In the genomic region with DNA sequence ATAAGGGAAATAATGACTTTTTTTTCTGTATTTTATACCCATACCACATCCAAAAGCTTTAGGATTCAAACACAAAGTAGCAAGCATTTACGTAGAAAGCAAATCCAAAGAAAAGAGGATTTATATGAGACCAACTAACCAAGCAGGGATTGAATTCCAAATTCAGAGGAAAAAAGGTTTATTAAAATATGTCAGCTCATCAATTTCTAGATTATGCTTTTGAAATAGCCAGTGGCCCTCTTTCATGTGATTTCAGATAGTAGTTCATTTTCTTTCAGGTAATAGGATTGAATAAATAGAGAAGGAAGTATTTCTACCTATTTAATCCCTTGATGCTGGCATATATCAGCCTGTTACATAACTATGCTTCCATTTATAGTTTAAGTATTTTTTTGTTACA, we compare ENCODE assay signal across 4 cellular contexts.
DNase-seq lines count a peak whose midpoint lies in the region; ATAC-seq, FAIRE-seq and TF ChIP-seq lines count a peak whose summit lies in the region.
"Not testable (repeated sequence)": the region's sequence is repeated elsewhere in the genome, so short reads cannot be mapped to it uniquely, and the experiment has no call there.

No MANE protein-coding gene starts in this region.

- H3K56ac ChIP-seq in IMR-90 (ENCODE audit: extremely low read depth, insufficient read depth, low read length), result not testable (repeated sequence)

- H4K5ac ChIP-seq in IMR-90 (ENCODE audit: low read depth, low read length), result not testable (repeated sequence)

- H2BK120ac ChIP-seq in IMR-90 (ENCODE audit: low read depth, low read length), result not testable (repeated sequence)

- H3K9me3 ChIP-seq in A549; IMR-90 (ENCODE audit: control insufficient read depth, insufficient read depth, low read length): not testable (repeated sequence)
- peaks cover 86% of the 10 kb centered on the region for H3K9me3 ChIP-seq in HepG2 (ENCODE audit: low read length)

- H3K9ac ChIP-seq in IMR-90 (ENCODE audit: low read depth, low read length); HepG2 (ENCODE audit: insufficient read depth, low read depth, low read length): not testable (repeated sequence)

- TF ChIP-seq POLR2A in A549 (IDR thresholded peaks at IDR 0.05; ENCODE audit: low read length); IMR-90 (IDR thresholded peaks at IDR 0.05; ENCODE audit: low read depth, low read length); HepG2 (IDR thresholded peaks at IDR 0.05; ENCODE audit: insufficient read depth in 1 of 2, low read depth in 2 of 2, low read length in 2 of 2): not testable (repeated sequence)

- not testable (repeated sequence) for TF ChIP-seq CTCF in A549 (IDR thresholded peaks at IDR 0.05); IMR-90 (conservative IDR thresholded peaks at IDR 0.05; ENCODE audit: low read depth, low read length); HepG2 (CRISPR knock-in tag; IDR thresholded peaks at IDR 0.05); progenitor cell of endocrine pancreas (IDR thresholded peaks at IDR 0.05; ENCODE audit: unreplicated experiment)

- H3K9me3 Mint-ChIP-seq in progenitor cell of endocrine pancreas (ENCODE audit: low read depth), result not testable (repeated sequence)

- H3K4me3 ChIP-seq in A549; IMR-90 (ENCODE audit: insufficient read depth, low read depth, low read length); HepG2 (replicated peaks in 1 of 3; ENCODE audit: insufficient read depth in 1 of 3, low read depth in 2 of 3, low read length in 3 of 3): not testable (repeated sequence)

- not testable (repeated sequence) for H4K91ac ChIP-seq in IMR-90 (ENCODE audit: insufficient read depth, low read depth, low read length)

- H2BK20ac ChIP-seq in IMR-90 (ENCODE audit: low read depth, low read length), result not testable (repeated sequence)

- CTCF ChIA-PET in A549 (lab: Yijun Ruan, JAX); IMR-90 (lab: Yijun Ruan, JAX); HepG2 (lab: Yijun Ruan, JAX; ENCODE audit: low intra/inter-chr PET ratio, low total read pairs): not testable (repeated sequence)

- not testable (repeated sequence) for H2AK9ac ChIP-seq in IMR-90 (replicated peaks; ENCODE audit: low read depth, low read length, poor library complexity)

- WGBS in A549 (ENCODE audit: missing lambda C conversion rate), result 59% methylated on average over 1 of the region's 1 CpG
- WGBS in IMR-90 (ENCODE audit: extremely low coverage in 2 of 2, insufficient read length in 1 of 2), 2 experiments, result no CpG with 5 or more reads among the region's 1 CpG
- 36% methylated on average over 1 of the region's 1 CpG for WGBS in HepG2 (ENCODE audit: low lambda C conversion rate)

- not testable (repeated sequence) for H4K20me1 ChIP-seq in IMR-90 (ENCODE audit: insufficient read depth, low read length); HepG2 (ENCODE audit: insufficient read depth, low read length)

- not testable (repeated sequence) for H3K9me1 ChIP-seq in IMR-90 (ENCODE audit: insufficient read depth, low read length)

- not testable (repeated sequence) for H4K8ac ChIP-seq in IMR-90 (ENCODE audit: low read depth in 2 of 2, low read length in 2 of 2)

- H3K4ac ChIP-seq in IMR-90 (ENCODE audit: low read depth, low read length), result not testable (repeated sequence)

- not testable (repeated sequence) for H3K4me1 ChIP-seq in A549; IMR-90 (ENCODE audit: control insufficient read depth, insufficient read depth, low read length); HepG2 (ENCODE audit: insufficient read depth, low read length)

- not testable (repeated sequence) for H3K79me1 ChIP-seq in IMR-90 (ENCODE audit: low read depth in 1 of 2, low read length in 2 of 2)

- intact Hi-C loops in IMR-90 (cut with micrococcal nuclease); HepG2 (cut with micrococcal nuclease; ENCODE audit: unreplicated experiment): not testable (repeated sequence)

- not testable (repeated sequence) for H3K4me2 ChIP-seq in A549; IMR-90 (ENCODE audit: low read depth, low read length); HepG2 (ENCODE audit: low read depth, low read length)

- ATAC-seq in A549; IMR-90 (ENCODE audit: low read depth); HepG2: not testable (repeated sequence)

- H3K27ac Mint-ChIP-seq in progenitor cell of endocrine pancreas, result peak overlapping the region; percentile 16

- H3K79me2 ChIP-seq in HepG2 (ENCODE audit: insufficient read depth, low read length), result not testable (repeated sequence)

- POLR2A ChIA-PET in A549 (lab: Yijun Ruan, JAX); IMR-90 (lab: Charles Lee; ENCODE audit: unreplicated experiment); HepG2 (lab: Yijun Ruan, JAX): not testable (repeated sequence)

- H3K14ac ChIP-seq in IMR-90 (replicated peaks; ENCODE audit: low read depth, low read length), result not testable (repeated sequence)

- not testable (repeated sequence) for TF ChIP-seq EP300 in A549 (IDR thresholded peaks at IDR 0.05); HepG2 (IDR thresholded peaks at IDR 0.05; ENCODE audit: low read depth in 2 of 2, low read length in 2 of 2); HepG2 (CRISPR knock-in tag; IDR thresholded peaks at IDR 0.05; ENCODE audit: borderline replicate concordance)

- not testable (repeated sequence) for H2AFZ ChIP-seq in IMR-90 (replicated peaks; ENCODE audit: low read length, poor library complexity); HepG2 (ENCODE audit: low read length)

- not testable (repeated sequence) for H2BK15ac ChIP-seq in IMR-90 (ENCODE audit: low read depth, low read length)

- not testable (repeated sequence) for H3K18ac ChIP-seq in IMR-90 (ENCODE audit: low read depth, low read length)

- H3K23ac ChIP-seq in IMR-90 (ENCODE audit: low read depth, low read length), result not testable (repeated sequence)

- dilution Hi-C loops in IMR-90 (cut with HindIII; ENCODE audit: low sequenced_read_pairs, unreplicated experiment), result not testable (repeated sequence)

- in situ Hi-C loops in IMR-90 (cut with MboI; ENCODE audit: low sequenced_read_pairs); HepG2 (cut with HindIII; ENCODE audit: extremely low pct_ligation_motif_present, low pct_unique_long_range_greater_than_20kb): not testable (repeated sequence)

- not testable (repeated sequence) for BruUV-seq in IMR-90 (replicated peaks; lab: Mats Ljungman, UMichigan); HepG2 (replicated peaks; lab: Mats Ljungman, UMichigan)

- TF ChIP-seq RAD21 in A549 (conservative IDR thresholded peaks at IDR 0.05 in 1 of 2, IDR thresholded peaks at IDR 0.05 in 1 of 2); IMR-90 (IDR thresholded peaks at IDR 0.05; ENCODE audit: low read length); HepG2 (CRISPR knock-in tag; IDR thresholded peaks at IDR 0.05): not testable (repeated sequence)

- H3K27me3 ChIP-seq in IMR-90 (ENCODE audit: control insufficient read depth, insufficient read depth, low read length); HepG2 (ENCODE audit: control insufficient read depth in 1 of 2, insufficient read depth in 2 of 2, low read length in 2 of 2): not testable (repeated sequence)

- DNase-seq in A549 (ENCODE audit: low read depth in 1 of 2, low spot score in 1 of 2); IMR-90; HepG2 (ENCODE audit: low spot score); progenitor cell of endocrine pancreas (ENCODE audit: low spot score, unreplicated experiment): not testable (repeated sequence)

- H3K27ac ChIP-seq in A549; IMR-90 (ENCODE audit: insufficient read depth, low read length); HepG2 (ENCODE audit: extremely low read length, insufficient read depth, low read length): not testable (repeated sequence)

- H3K4me3 Mint-ChIP-seq in progenitor cell of endocrine pancreas (ENCODE audit: low read depth), result not testable (repeated sequence)

- H3K36me3 ChIP-seq in IMR-90 (ENCODE audit: control insufficient read depth, insufficient read depth, low read length); HepG2 (replicated peaks in 1 of 2; ENCODE audit: control insufficient read depth in 1 of 2, insufficient read depth in 2 of 2, low read length in 2 of 2): not testable (repeated sequence)

- H3K4me1 Mint-ChIP-seq in progenitor cell of endocrine pancreas (ENCODE audit: low read depth), result not testable (repeated sequence)

- not testable (repeated sequence) for H2BK5ac ChIP-seq in IMR-90 (ENCODE audit: low read depth, low read length, poor library complexity, severe bottlenecking)

- not testable (repeated sequence) for FAIRE-seq in A549 (lab: Jason Lieb, UNC); HepG2 (lab: Jason Lieb, UNC)

- not testable (repeated sequence) for H3K36me3 Mint-ChIP-seq in progenitor cell of endocrine pancreas (ENCODE audit: insufficient read depth)

- H3K27me3 Mint-ChIP-seq in progenitor cell of endocrine pancreas, result not testable (repeated sequence)

- not testable (repeated sequence) for H2AK5ac ChIP-seq in IMR-90 (ENCODE audit: low read depth, low read length)

TF ChIP-seq in A549, 52 proteins besides CTCF, POLR2A, EP300 and RAD21:
- TF ChIP-seq MAFK (IDR thresholded peaks at IDR 0.05; ENCODE audit: partially characterized antibody), result peak; percentile 18

TF ChIP-seq in IMR-90, 13 proteins besides CTCF, POLR2A, EP300 and RAD21:
- TF ChIP-seq MAFK (IDR thresholded peaks at IDR 0.05; ENCODE audit: low read depth, low read length), result peak; percentile 36; the same call in 1 of the 2 replicates

TF ChIP-seq in HepG2, 621 proteins besides CTCF, POLR2A, EP300 and RAD21:
- TF ChIP-seq MAFF (IDR thresholded peaks at IDR 0.05; ENCODE audit: low read depth, low read length) (peak; percentile 65), MAFK (conservative IDR thresholded peaks at IDR 0.05 in 1 of 2, IDR thresholded peaks at IDR 0.05 in 1 of 2; ENCODE audit: low read length in 2 of 2) (peak; percentile 65 to 77; a peak in 3 of 4 replicates)
